In the genomic region with DNA sequence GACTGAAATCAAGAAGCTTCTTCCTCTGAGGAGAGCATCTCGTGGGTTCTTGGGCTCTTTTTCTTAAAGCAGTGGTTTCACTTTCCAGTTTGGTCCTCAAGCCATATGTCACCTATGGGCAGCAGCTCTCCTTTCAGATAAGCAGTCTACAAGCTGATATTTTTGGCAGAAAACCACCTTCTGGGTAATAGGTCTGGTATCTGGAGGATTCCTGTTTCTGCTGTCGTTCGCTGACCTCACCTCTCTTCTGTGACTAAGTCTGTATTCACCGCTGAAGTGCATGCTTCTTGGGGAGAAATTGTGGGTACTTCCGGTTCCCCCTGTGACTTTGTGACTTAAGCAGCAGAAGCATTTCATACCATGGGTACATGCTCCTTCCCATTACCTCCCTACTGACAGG, we compare ENCODE assay signal across 8 cellular contexts.
A peak's percentile ranks its signal among the peaks of the same experiment; 100 is the strongest.
DNase-seq lines count a peak whose midpoint lies in the region; ATAC-seq, FAIRE-seq and TF ChIP-seq lines count a peak whose summit lies in the region.

No MANE protein-coding gene starts in this region.

- peak; percentile 91 for FAIRE-seq in GM19239 (lab: Jason Lieb, UNC)

- no peaks in the 10 kb centered on the region for H3K9me3 Mint-ChIP-seq in activated naive CD8-positive, alpha-beta T cell treated with anti-CD3 and anti-CD28 coated beads, Interleukin-2, amount 50 U/mL, for 24 hours
- peaks cover 18% of the 10 kb centered on the region for H3K9me3 Mint-ChIP-seq in osteocyte (ENCODE audit: unreplicated experiment)

- H3K27ac Mint-ChIP-seq in activated naive CD8-positive, alpha-beta T cell treated with anti-CD3 and anti-CD28 coated beads, Interleukin-2, amount 50 U/mL, for 24 hours: no peak overlapping the region
- H3K27ac Mint-ChIP-seq in osteocyte (ENCODE audit: unreplicated experiment): peak overlapping the region; percentile 56

- H3K4me1 Mint-ChIP-seq in activated naive CD8-positive, alpha-beta T cell treated with anti-CD3 and anti-CD28 coated beads, Interleukin-2, amount 50 U/mL, for 24 hours: peaks cover 12% of the 10 kb centered on the region
- peaks cover 23% of the 10 kb centered on the region for H3K4me1 Mint-ChIP-seq in osteocyte (ENCODE audit: unreplicated experiment)

- no peaks in the 10 kb centered on the region for H3K27me3 Mint-ChIP-seq in activated naive CD8-positive, alpha-beta T cell treated with anti-CD3 and anti-CD28 coated beads, Interleukin-2, amount 50 U/mL, for 24 hours
- H3K27me3 Mint-ChIP-seq in osteocyte (ENCODE audit: unreplicated experiment): no peaks in the 10 kb centered on the region

- H3K36me3 Mint-ChIP-seq in activated naive CD8-positive, alpha-beta T cell treated with anti-CD3 and anti-CD28 coated beads, Interleukin-2, amount 50 U/mL, for 24 hours (ENCODE audit: low read depth): no peaks in the 10 kb centered on the region
- no peaks in the 10 kb centered on the region for H3K36me3 Mint-ChIP-seq in osteocyte (ENCODE audit: unreplicated experiment)

- no peak for TF ChIP-seq CTCF in AG09319 (IDR thresholded peaks at IDR 0.05; ENCODE audit: low read depth, low read length)
- TF ChIP-seq CTCF in osteocyte (IDR thresholded peaks at IDR 0.05): no peak

- H3K4me3 Mint-ChIP-seq in activated naive CD8-positive, alpha-beta T cell treated with anti-CD3 and anti-CD28 coated beads, Interleukin-2, amount 50 U/mL, for 24 hours: peak overlapping the region; percentile 48
- no peak overlapping the region for H3K4me3 Mint-ChIP-seq in osteocyte (ENCODE audit: unreplicated experiment)

- ATAC-seq in HG03175 (IDR thresholded peaks at IDR 0.05; ENCODE audit: unreplicated experiment): peak; percentile 74
- peak; percentile 80 for ATAC-seq in activated naive CD8-positive, alpha-beta T cell treated with anti-CD3 and anti-CD28 coated beads, Interleukin-2, amount 50 U/mL, for 24 hours

- DNase-seq in AG09319 (ENCODE audit: extremely low read depth, low read depth) (peak; percentile 49), GM19239 (ENCODE audit: insufficient read length, low spot score) (peak; percentile 21), osteocyte (ENCODE audit: extremely low spot score, unreplicated experiment) (no peak), cerebellar cortex (ENCODE audit: low spot score) (no peak), NCI-H2107 (lab: John Stamatoyannopoulos, UW) (no peak), NOMO-1 treated with dmso at 0.1 percent for 144 hours (lab: John Stamatoyannopoulos, UW; ENCODE audit: unreplicated experiment) (no peak)
- peak; percentile 5 for DNase-seq in activated naive CD8-positive, alpha-beta T cell treated with anti-CD3 and anti-CD28 coated beads, Interleukin-2, amount 50 U/mL, for 24 hours

Comparison
In these comparisons a context has a peak if more than half of its experiments do, and no peak if none do; other contexts are left out.
1. DNase-seq: peak in AG09319 (single experiment), GM19239 (single experiment) and activated naive CD8-positive, alpha-beta T cell treated with anti-CD3 and anti-CD28 coated beads, Interleukin-2, amount 50 U/mL, for 24 hours (single experiment); none in osteocyte (single experiment), cerebellar cortex (single experiment), NCI-H2107 (single experiment) and NOMO-1 treated with dmso at 0.1 percent for 144 hours (single experiment).